Comparison of ENCODE assay signal across 19 cellular contexts in the genomic region with DNA sequence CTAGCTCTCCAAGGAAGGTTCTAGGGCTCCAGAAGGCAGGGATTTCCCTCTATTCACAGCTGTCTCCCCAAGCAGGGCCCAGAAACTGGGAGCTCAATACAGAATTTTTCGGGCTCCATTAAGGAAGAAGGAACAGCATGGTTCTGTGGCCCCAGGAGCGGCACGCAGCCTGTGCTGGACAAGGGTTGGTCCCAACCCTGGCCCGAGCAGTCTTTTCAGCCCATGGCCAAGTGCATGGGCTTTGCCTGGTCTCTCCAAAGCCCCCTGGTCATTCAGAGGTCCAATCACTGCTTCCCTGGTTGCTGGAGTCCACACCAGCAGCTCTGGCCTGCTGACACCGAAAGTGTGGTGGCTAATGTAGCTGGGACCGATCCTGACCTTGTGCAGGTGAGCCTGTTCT.
"Had no signal": no experiment of that assay in that cellular context is flagged by ENCODE, and none has a peak within 500 bp of the region (broad histone marks: within the 10 kb centered on the region; RNA-seq: fewer than 3 reads in every experiment).

No MANE protein-coding gene starts in this region.

- H3K27me3 ChIP-seq: tibial artery had no signal

- ATAC-seq: activated CD4-positive, alpha-beta T cell treated with anti-CD3 and anti-CD28 coated beads for 36 hours; activated naive CD8-positive, alpha-beta T cell treated with anti-CD3 and anti-CD28 coated beads, Interleukin-2, amount 50 U/mL, for 24 hours; mucosa of descending colon; naive thymus-derived CD8-positive, alpha-beta T cell; sciatic nerve; T-helper 17 cell had no signal

- H3K4me3 ChIP-seq: coronary artery, left ventricle myocardium inferior, mucosa of descending colon, smooth muscle cell, tibial artery had no signal

- H3K27ac Mint-ChIP-seq: activated CD4-positive, alpha-beta T cell treated with anti-CD3 and anti-CD28 coated beads for 36 hours; activated naive CD4-positive, alpha-beta T cell treated with anti-CD3 and anti-CD28 coated beads for 36 hours; activated naive CD8-positive, alpha-beta T cell treated with anti-CD3 and anti-CD28 coated beads, Interleukin-2, amount 50 U/mL, for 24 hours; activated T-cell treated with anti-CD3 and anti-CD28 coated beads, Interleukin-2, amount 50 U/mL, for 24 hours; activated T-helper 2 cell treated with anti-CD3 and anti-CD28 coated beads, Interferon-gamma antibody, Interleukin-2, Interleukin-4, amounts not matched to agents 10 μg/mL and 5 μg/mL and 100 μg/mL, durations not matched to agents 14 hours and 24 hours and 36 hours; T-helper 17 cell had no signal

- H3K4me2 ChIP-seq: smooth muscle cell had no signal

- DNase-seq: activated CD4-positive, alpha-beta T cell treated with anti-CD3 and anti-CD28 coated beads for 36 hours; activated CD4-positive, alpha-beta T cell treated with anti-CD3 and anti-CD28 coated beads, Interleukin-2, amount 50 U/mL, for 48 hours; activated naive CD4-positive, alpha-beta T cell treated with anti-CD3 and anti-CD28 coated beads for 36 hours; activated naive CD8-positive, alpha-beta T cell treated with anti-CD3 and anti-CD28 coated beads, Interleukin-2, amount 50 U/mL, for 24 hours; activated T-cell treated with anti-CD3 and anti-CD28 coated beads, Interleukin-2, amount 50 U/mL, for 24 hours; effector CD4-positive, alpha-beta T cell; kidney glomerular epithelial cell; left ventricle myocardium inferior; naive thymus-derived CD8-positive, alpha-beta T cell; stimulated activated CD4-positive, alpha-beta T cell treated with anti-CD3 and anti-CD28 coated beads, Interleukin-4, amount 100 ng/mL, for 4 hours; stimulated activated naive CD4-positive, alpha-beta T cell treated with Interleukin-2 at 50 U/mL for 16 hours; T-helper 17 cell; tibial artery had no signal

- H3K4me3 Mint-ChIP-seq: activated CD4-positive, alpha-beta T cell treated with anti-CD3 and anti-CD28 coated beads for 36 hours; activated naive CD4-positive, alpha-beta T cell treated with anti-CD3 and anti-CD28 coated beads for 36 hours; activated naive CD8-positive, alpha-beta T cell treated with anti-CD3 and anti-CD28 coated beads, Interleukin-2, amount 50 U/mL, for 24 hours; activated T-cell treated with anti-CD3 and anti-CD28 coated beads, Interleukin-2, amount 50 U/mL, for 24 hours; central memory CD8-positive, alpha-beta T cell; T-helper 17 cell had no signal

- H3K27ac ChIP-seq: coronary artery, left ventricle myocardium inferior, tibial artery had no signal

- H3K27me3 Mint-ChIP-seq: activated CD4-positive, alpha-beta T cell treated with anti-CD3 and anti-CD28 coated beads for 36 hours; activated naive CD8-positive, alpha-beta T cell treated with anti-CD3 and anti-CD28 coated beads, Interleukin-2, amount 50 U/mL, for 24 hours; activated T-cell treated with anti-CD3 and anti-CD28 coated beads, Interleukin-2, amount 50 U/mL, for 24 hours; central memory CD8-positive, alpha-beta T cell; naive thymus-derived CD8-positive, alpha-beta T cell; T-helper 17 cell had no signal

- H3K9me3 ChIP-seq: left ventricle myocardium inferior, mucosa of descending colon, tibial artery had no signal

- H3K9me3 Mint-ChIP-seq: activated naive CD4-positive, alpha-beta T cell treated with anti-CD3 and anti-CD28 coated beads for 36 hours; activated naive CD8-positive, alpha-beta T cell treated with anti-CD3 and anti-CD28 coated beads, Interleukin-2, amount 50 U/mL, for 24 hours; activated T-cell treated with anti-CD3 and anti-CD28 coated beads, Interleukin-2, amount 50 U/mL, for 24 hours; activated T-helper 2 cell treated with anti-CD3 and anti-CD28 coated beads, Interferon-gamma antibody, Interleukin-2, Interleukin-4, amounts not matched to agents 10 μg/mL and 5 μg/mL and 100 μg/mL, durations not matched to agents 14 hours and 24 hours and 36 hours; central memory CD8-positive, alpha-beta T cell; naive thymus-derived CD8-positive, alpha-beta T cell had no signal
